10 cellular contexts compared by ENCODE assay signal in the genomic region with DNA sequence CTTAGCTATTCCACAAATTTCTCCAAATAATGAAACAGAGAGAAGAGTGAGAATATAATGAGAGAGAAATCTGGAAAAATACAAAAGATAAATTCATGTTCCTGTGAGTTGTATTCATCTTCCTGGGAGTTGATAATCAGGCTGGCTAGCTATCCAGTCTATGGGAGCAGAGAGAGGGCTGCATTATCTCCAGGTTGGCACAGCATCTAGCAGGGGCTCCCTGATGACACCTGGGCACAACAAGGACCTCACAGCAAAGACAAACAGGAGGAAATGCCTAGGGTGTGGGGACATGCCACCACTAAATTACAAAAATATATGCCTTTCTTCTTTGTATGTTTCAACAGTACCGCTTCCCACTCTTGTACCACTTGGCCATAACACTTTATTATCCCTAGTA. TPM values are rescaled to one million over a fixed set of nuclear protein-coding genes. Genes with fewer than 3 reads are reported as not detected.
A peak's percentile ranks its signal among the peaks of the same experiment; 100 is the strongest.
DNase-seq lines count a peak whose midpoint lies in the region; ATAC-seq and TF ChIP-seq lines count a peak whose summit lies in the region.
"Had no signal": no experiment of that assay in that cellular context is flagged by ENCODE, and none has a peak within 500 bp of the region (broad histone marks: within the 10 kb centered on the region; RNA-seq: fewer than 3 reads in every experiment).

No MANE protein-coding gene starts in this region.

- intact Hi-C loops in esophagus squamous epithelium (cut with DNase I) = no loop called here
- intact Hi-C loops in sigmoid colon (cut with DNase I) = no loop called here

- peaks cover 17% of the 10 kb centered on the region for H3K36me3 ChIP-seq in RWPE2 (ENCODE audit: low read depth)
- H3K36me3 ChIP-seq in esophagus squamous epithelium = no peaks in the 10 kb centered on the region
- H3K36me3 ChIP-seq in sigmoid colon = no peaks in the 10 kb centered on the region

- TF ChIP-seq CTCF in GM12865 (IDR thresholded peaks at IDR 0.05; ENCODE audit: insufficient read depth, low read depth, low read length, missing control alignments) (no peak), RWPE2 (IDR thresholded peaks at IDR 0.05; ENCODE audit: poor library complexity, severe bottlenecking) (no peak), esophagus squamous epithelium (IDR thresholded peaks at IDR 0.05) (no peak), sigmoid colon (IDR thresholded peaks at IDR 0.05) (no peak)

- peak overlapping the region; percentile 98 for H3K4me3 ChIP-seq in GM12865 (ENCODE audit: low read depth, low read length)
- no peak overlapping the region for H3K4me3 ChIP-seq in RWPE2 (ENCODE audit: severe bottlenecking)
- H3K4me3 ChIP-seq in esophagus squamous epithelium = peak overlapping the region; percentile 80 to 95 (median 88)
- H3K4me3 ChIP-seq in sigmoid colon = peak overlapping the region in 2 of 4 donors; percentile 72 to 91

- H3K27ac ChIP-seq in RWPE2 (ENCODE audit: poor library complexity, severe bottlenecking) (peak overlapping the region; percentile 7), esophagus squamous epithelium (peak overlapping the region; percentile 93 to 97 (median 96)), sigmoid colon (peak overlapping the region in 3 of 4 donors; percentile 19 to 82 (median 55))

- H3K4me1 ChIP-seq in RWPE2 (ENCODE audit: insufficient read depth, poor library complexity, severe bottlenecking) (peaks cover 41% of the 10 kb centered on the region), esophagus squamous epithelium (peaks cover 8 to 68% (median 12%) of the 10 kb centered on the region in 3 donors), sigmoid colon (peaks cover 0 to 17% (median 6%) of the 10 kb centered on the region in 4 donors)

- ATAC-seq in RWPE2 (ENCODE audit: low read depth) (no peak), HG02642 (IDR thresholded peaks at IDR 0.05; ENCODE audit: poor library complexity, unreplicated experiment) (no peak), HG02885 (IDR thresholded peaks at IDR 0.05; ENCODE audit: poor library complexity, unreplicated experiment) (no peak), HG02798 (IDR thresholded peaks at IDR 0.05; ENCODE audit: poor library complexity, unreplicated experiment) (no peak)

- H3K9me3 ChIP-seq in RWPE2 (ENCODE audit: severe bottlenecking) (no peaks in the 10 kb centered on the region), esophagus squamous epithelium (no peaks in the 10 kb centered on the region), sigmoid colon (no peaks in the 10 kb centered on the region)

- TF ChIP-seq POLR2A in esophagus squamous epithelium (IDR thresholded peaks at IDR 0.05) (no peak), sigmoid colon (IDR thresholded peaks at IDR 0.05) (no peak)

- H3K27me3 ChIP-seq in RWPE2 (ENCODE audit: insufficient read depth, poor library complexity, severe bottlenecking) (no peaks in the 10 kb centered on the region), esophagus squamous epithelium (no peaks in the 10 kb centered on the region), sigmoid colon (no peaks in the 10 kb centered on the region)

- DNase-seq in GM12865 (ENCODE audit: low read depth) (peak; percentile 14), RWPE2 (ENCODE audit: low spot score) (no peak), esophagus squamous epithelium (lab: John Stamatoyannopoulos, UW) (no peak), sigmoid colon (peak; percentile 29), DMS153 treated with DMSO at 0.1 percent for 48 hours (lab: John Stamatoyannopoulos, UW; ENCODE audit: unreplicated experiment) (no peak)
- DNase-seq: NCI-H1694 treated with DMSO at 0.1 percent for 48 hours, T1000 had no signal

- 67 to 70% methylated on average over 1 of the region's 1 CpG for WGBS in esophagus squamous epithelium, 2 donors
- 83 to 94% methylated on average over 1 of the region's 1 CpG for WGBS in sigmoid colon, 2 donors

- TF ChIP-seq EP300 in sigmoid colon (IDR thresholded peaks at IDR 0.05) = no peak

RNA-seq across cellular contexts. Expression of gene EHD4, which starts 1.9 kb away (rescaled TPM):
- total RNA-seq in esophagus squamous epithelium (10 to 100 TPM; 25.4 to 45.3 (median 27.8) TPM), sigmoid colon (10 to 100 TPM in 3 of 4 donors, 1 to 10 TPM in 1; 8.9 to 13.0 (median 11.3) TPM)
- polyA plus RNA-seq in sigmoid colon = 10 to 100 TPM; 16.8 to 37.0 (median 30.5) TPM

RNA-seq across cellular contexts. Expression of gene PLA2G4E, which starts 50.4 kb away (rescaled TPM):
- total RNA-seq in esophagus squamous epithelium = 10 to 100 TPM in 1 of 4 donors, 1 to 10 TPM in 3; 1.1 to 89.5 (median 9.2) TPM
- total RNA-seq in sigmoid colon = not detected
- under 1 TPM in 1 of 3 donors, not detected in 2; 0.13 TPM for polyA plus RNA-seq in sigmoid colon

Comparison
In these comparisons a context has a peak if more than half of its experiments do, and no peak if none do; other contexts are left out.
1. DNase-seq: peak in GM12865 (single experiment) and sigmoid colon (single experiment); none in RWPE2 (single experiment), esophagus squamous epithelium (single experiment) and DMS153 treated with DMSO at 0.1 percent for 48 hours (single experiment).
2. H3K27ac ChIP-seq: peak in every context shown above with its lines; median percentile 96 in esophagus squamous epithelium; 55 in sigmoid colon; 7 in RWPE2.